In the genomic region with DNA sequence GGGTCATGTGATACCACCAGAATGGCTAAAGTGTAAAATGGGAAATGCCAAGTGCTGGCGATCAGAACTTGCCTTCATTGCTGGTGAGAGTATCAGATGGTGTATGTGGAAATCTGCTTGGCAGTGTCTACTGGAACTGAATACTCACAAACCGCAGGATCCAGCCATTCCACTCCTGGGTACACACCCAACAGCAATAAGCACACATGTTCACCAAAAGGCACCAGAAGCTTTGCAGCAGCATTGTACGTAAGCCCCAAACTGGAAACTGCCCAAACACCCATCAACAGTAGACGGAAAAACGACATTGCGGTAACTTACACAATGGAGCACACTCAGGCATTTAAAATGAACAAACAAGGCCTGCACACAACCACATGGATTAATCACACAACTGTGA, we compare ENCODE assay signal across 15 cellular contexts. TPM values are rescaled to one million over a fixed set of nuclear protein-coding genes. Genes with fewer than 3 reads are reported as not detected.
DNase-seq lines count a peak whose midpoint lies in the region; ATAC-seq and TF ChIP-seq lines count a peak whose summit lies in the region.
"Had no signal": no experiment of that assay in that cellular context is flagged by ENCODE, and none has a peak within 500 bp of the region (broad histone marks: within the 10 kb centered on the region; RNA-seq: fewer than 3 reads in every experiment).

No MANE protein-coding gene starts in this region.

- DNase-seq in AG08395 (ENCODE audit: low spot score) (peak; percentile 74), HFF-Myc (ENCODE audit: extremely low read depth, low read depth) (peak; percentile 2), astrocyte of the hippocampus (ENCODE audit: low read depth, low spot score) (peak; percentile 75), NCI-H748 (lab: John Stamatoyannopoulos, UW; ENCODE audit: unreplicated experiment) (no peak)
- DNase-seq in activated CD4-positive, alpha-beta T cell treated with anti-CD3 and anti-CD28 coated beads, Interleukin-2, amount 50 U/mL, for 1 hour: no peak
- DNase-seq: ACHN; activated CD4-positive, alpha-beta T cell treated with anti-CD3 and anti-CD28 coated beads, Interleukin-2, amount 10 ng/mL, durations not matched to agents 7 days and 5 days; HCEC 1CT; MV-4-11; naive B cell; posterior cingulate gyrus; stimulated activated naive CD8-positive, alpha-beta T cell treated with anti-CD3 and anti-CD28 coated beads, Interleukin-15, Interleukin-2, amounts not matched to agents 100 U/mL and 50 U/mL, for 24 hours had no signal

- no peak for TF ChIP-seq RAD21 in liver (IDR thresholded peaks at IDR 0.05)

- no peaks in the 10 kb centered on the region for H3K27me3 ChIP-seq in liver (ENCODE audit: control insufficient read depth in 4 of 4, insufficient read depth in 4 of 4, low read length in 3 of 4)

- WGBS in liver: 58% methylated on average over 6 of the region's 6 CpGs

- H3K27ac ChIP-seq in liver (ENCODE audit: low read depth in 1 of 2, low read length in 2 of 2): no peak overlapping the region

- H3K36me3 ChIP-seq in liver (ENCODE audit: control insufficient read depth in 4 of 4, insufficient read depth in 3 of 4, low read depth in 1 of 4, low read length in 3 of 4): no peaks in the 10 kb centered on the region

- TF ChIP-seq CTCF in HFF-Myc (IDR thresholded peaks at IDR 0.05; ENCODE audit: low read depth, low read length, missing control alignments) (no peak), liver (IDR thresholded peaks at IDR 0.05; ENCODE audit: low read depth, low read length, missing input control) (no peak)

- H3K4me1 ChIP-seq in liver (ENCODE audit: control insufficient read depth in 4 of 4, insufficient read depth in 4 of 4, low read length in 3 of 4): peaks cover 4 to 24% (median 16%) of the 10 kb centered on the region in 4 donors

- ATAC-seq in GM19035 (IDR thresholded peaks at IDR 0.05; ENCODE audit: unreplicated experiment) (no peak), GM19351 (IDR thresholded peaks at IDR 0.05; ENCODE audit: unreplicated experiment) (no peak)
- ATAC-seq: stimulated activated naive CD8-positive, alpha-beta T cell treated with anti-CD3 and anti-CD28 coated beads, Interleukin-15, Interleukin-2, amounts not matched to agents 100 U/mL and 50 U/mL, for 24 hours had no signal

- H3K4me3 ChIP-seq in HFF-Myc (replicated peaks; ENCODE audit: low read depth, low read length) (no peak overlapping the region), liver (ENCODE audit: low read depth in 1 of 3, low read length in 3 of 3) (no peak overlapping the region)

- H3K9me3 ChIP-seq in liver (ENCODE audit: control insufficient read depth in 4 of 4, low read length in 3 of 4): no peaks in the 10 kb centered on the region

- no peak overlapping the region for H3K9ac ChIP-seq in liver (ENCODE audit: low read depth in 1 of 2, low read length in 2 of 2)

TF ChIP-seq in liver, 16 proteins besides CTCF, POLR2A, EP300 and RAD21:
- TF ChIP-seq SP1 (IDR thresholded peaks at IDR 0.05): no peak
- peak in 1 of 2 donors; percentile 34 for TF ChIP-seq EGR1 (IDR thresholded peaks at IDR 0.05; ENCODE audit: low read depth in 2 of 2)
- TF ChIP-seq, protein P1, sequence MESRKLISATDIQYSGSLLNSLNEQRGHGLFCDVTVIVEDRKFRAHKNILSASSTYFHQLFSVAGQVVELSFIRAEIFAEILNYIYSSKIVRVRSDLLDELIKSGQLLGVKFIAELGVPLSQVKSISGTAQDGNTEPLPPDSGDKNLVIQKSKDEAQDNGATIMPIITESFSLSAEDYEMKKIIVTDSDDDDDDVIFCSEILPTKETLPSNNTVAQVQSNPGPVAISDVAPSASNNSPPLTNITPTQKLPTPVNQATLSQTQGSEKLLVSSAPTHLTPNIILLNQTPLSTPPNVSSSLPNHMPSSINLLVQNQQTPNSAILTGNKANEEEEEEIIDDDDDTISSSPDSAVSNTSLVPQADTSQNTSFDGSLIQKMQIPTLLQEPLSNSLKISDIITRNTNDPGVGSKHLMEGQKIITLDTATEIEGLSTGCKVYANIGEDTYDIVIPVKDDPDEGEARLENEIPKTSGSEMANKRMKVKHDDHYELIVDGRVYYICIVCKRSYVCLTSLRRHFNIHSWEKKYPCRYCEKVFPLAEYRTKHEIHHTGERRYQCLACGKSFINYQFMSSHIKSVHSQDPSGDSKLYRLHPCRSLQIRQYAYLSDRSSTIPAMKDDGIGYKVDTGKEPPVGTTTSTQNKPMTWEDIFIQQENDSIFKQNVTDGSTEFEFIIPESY (IDR thresholded peaks at IDR 0.05): no peak
- peak in 1 of 2 donors; percentile 44 for TF ChIP-seq HNF4A (conservative IDR thresholded peaks at IDR 0.05)
- TF ChIP-seq ATF3 (IDR thresholded peaks at IDR 0.05): no peak
- no peak for TF ChIP-seq HNF4G (IDR thresholded peaks at IDR 0.05)
- TF ChIP-seq NR2F2 (IDR thresholded peaks at IDR 0.05): no peak
- TF ChIP-seq TAF1 (conservative IDR thresholded peaks at IDR 0.05): no peak
- TF ChIP-seq REST (IDR thresholded peaks at IDR 0.05): no peak
- TF ChIP-seq MAX (IDR thresholded peaks at IDR 0.05): no peak
- no peak for TF ChIP-seq GABPA (IDR thresholded peaks at IDR 0.05 in 1 of 2, conservative IDR thresholded peaks at IDR 0.05 in 1 of 2)
- peak; percentile 56 for TF ChIP-seq FOXA1 (IDR thresholded peaks at IDR 0.05)
- peak; percentile 83 for TF ChIP-seq YY1 (IDR thresholded peaks at IDR 0.05)
- peak in 1 of 2 donors; percentile 12 for TF ChIP-seq JUND (IDR thresholded peaks at IDR 0.05)
- TF ChIP-seq RXRA (IDR thresholded peaks at IDR 0.05): peak in 1 of 2 donors; percentile 69
- peak; percentile 62 for TF ChIP-seq FOXA2 (IDR thresholded peaks at IDR 0.05)

RNA-seq across cellular contexts. Expression of gene BPIFA2, which starts 37.4 kb away (rescaled TPM):
- not detected for total RNA-seq in liver
- polyA plus RNA-seq in liver: not detected
- total RNA-seq: activated CD4-positive, alpha-beta T cell treated with anti-CD3 and anti-CD28 coated beads, Interleukin-2, amount 10 ng/mL, durations not matched to agents 7 days and 5 days had no signal

RNA-seq across cellular contexts. Expression of gene BPIFB4, which starts 51.1 kb away (rescaled TPM):
- total RNA-seq in liver: not detected
- polyA plus RNA-seq in liver: under 1 TPM in 1 of 2 donors, not detected in 1; 0.16 TPM
- total RNA-seq: activated CD4-positive, alpha-beta T cell treated with anti-CD3 and anti-CD28 coated beads, Interleukin-2, amount 10 ng/mL, durations not matched to agents 7 days and 5 days had no signal

Comparison
In these comparisons a context has a peak if more than half of its experiments do, and no peak if none do; other contexts are left out.
1. DNase-seq: peak in AG08395 (single experiment), HFF-Myc (single experiment) and astrocyte of the hippocampus (single experiment); none in NCI-H748 (single experiment) and activated CD4-positive, alpha-beta T cell treated with anti-CD3 and anti-CD28 coated beads, Interleukin-2, amount 50 U/mL, for 1 hour (single experiment).